In the genomic region with DNA sequence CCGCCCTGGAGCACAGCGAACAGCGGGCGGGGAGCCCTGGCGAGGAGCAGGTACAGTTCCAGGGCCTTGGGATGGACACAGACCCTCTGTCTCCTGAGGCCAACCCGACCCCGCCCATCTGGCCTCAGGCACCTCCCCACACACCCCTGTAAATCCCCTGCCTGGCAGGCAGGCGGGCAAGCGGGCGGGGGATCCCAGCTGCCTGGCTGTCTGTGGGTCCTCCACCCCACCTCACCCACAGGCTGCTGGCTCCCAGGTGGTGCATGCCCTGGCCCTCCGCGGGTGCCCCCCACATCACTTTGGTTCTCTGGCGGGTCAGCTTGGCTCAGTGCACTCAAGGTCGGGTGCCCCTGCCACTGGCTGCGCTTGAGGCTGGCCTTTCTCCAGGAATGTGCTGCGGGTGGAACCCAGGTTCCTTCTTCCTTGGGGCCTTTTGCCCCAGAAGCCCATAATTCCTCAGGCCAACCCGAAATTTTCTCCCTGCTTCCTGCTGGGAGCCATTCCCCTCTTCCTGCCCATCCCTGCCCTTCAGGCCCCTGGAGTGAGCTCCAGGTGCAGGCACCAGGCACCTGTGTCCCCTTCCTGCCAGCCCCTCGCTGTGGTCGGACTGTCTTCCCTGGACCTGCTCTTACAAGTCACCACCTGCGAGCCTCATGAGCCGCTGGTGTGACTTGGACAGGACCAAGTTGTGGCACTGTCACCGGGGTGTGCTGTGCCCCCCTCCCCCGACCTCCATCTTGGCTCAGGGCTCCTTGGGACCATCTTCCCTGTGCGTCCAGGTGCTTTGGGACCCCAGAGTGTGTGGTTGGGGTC, we compare ENCODE assay signal across 18 cellular contexts. TPM values are rescaled to one million over a fixed set of nuclear protein-coding genes. Genes with fewer than 3 reads are reported as not detected.
A peak's percentile ranks its signal among the peaks of the same experiment; 100 is the strongest.
DNase-seq lines count a peak whose midpoint lies in the region; ATAC-seq and TF ChIP-seq lines count a peak whose summit lies in the region.
"Had no signal": no experiment of that assay in that cellular context is flagged by ENCODE, and none has a peak within 500 bp of the region (broad histone marks: within the 10 kb centered on the region; RNA-seq: fewer than 3 reads in every experiment).

No MANE protein-coding gene starts in this region.

- H3K4me2 ChIP-seq in BLaER1 = peak overlapping the region; percentile 65

- H3K36me3 Mint-ChIP-seq in central memory CD8-positive, alpha-beta T cell (ENCODE audit: insufficient read depth) = peaks cover 30% of the 10 kb centered on the region
- peaks cover 5% of the 10 kb centered on the region for H3K36me3 Mint-ChIP-seq in neural crest cell (ENCODE audit: low read depth)

- peaks cover 20% of the 10 kb centered on the region for H3K36me3 ChIP-seq in BLaER1
- H3K36me3 ChIP-seq: uterus had no signal

- H3K27ac Mint-ChIP-seq in central memory CD8-positive, alpha-beta T cell (ENCODE audit: low read depth) = no peak overlapping the region
- no peak overlapping the region for H3K27ac Mint-ChIP-seq in neural crest cell (ENCODE audit: unreplicated experiment)
- H3K27ac Mint-ChIP-seq: activated T-helper 2 cell treated with anti-CD3 and anti-CD28 coated beads, Interferon-gamma antibody, Interleukin-2, Interleukin-4, amounts not matched to agents 10 μg/mL and 5 μg/mL and 100 μg/mL, durations not matched to agents 14 hours and 24 hours and 36 hours had no signal

- H4K20me1 ChIP-seq in BLaER1 = peaks cover 20% of the 10 kb centered on the region; the same call in 1 of the 2 replicates

- peak overlapping the region; percentile 56 for H3K27ac ChIP-seq in BLaER1
- H3K27ac ChIP-seq: uterus had no signal

- ATAC-seq in central memory CD8-positive, alpha-beta T cell (replicated peaks; ENCODE audit: extremely low read depth, poor library complexity, severe bottlenecking) = no peak
- ATAC-seq in GM21447 (IDR thresholded peaks at IDR 0.05; ENCODE audit: unreplicated experiment) (no peak), GM21723 (IDR thresholded peaks at IDR 0.05; ENCODE audit: unreplicated experiment) (no peak), HG03571 (IDR thresholded peaks at IDR 0.05; ENCODE audit: unreplicated experiment) (no peak)

- no peaks in the 10 kb centered on the region for H3K9me3 ChIP-seq in BLaER1
- H3K9me3 ChIP-seq: uterus had no signal

- TF ChIP-seq CTCF in GM20000 (IDR thresholded peaks at IDR 0.05; ENCODE audit: extremely low read depth, missing control alignments) (no peak), neural crest cell (conservative IDR thresholded peaks at IDR 0.05) (no peak)

- H3K27me3 Mint-ChIP-seq in central memory CD8-positive, alpha-beta T cell = no peaks in the 10 kb centered on the region
- H3K27me3 Mint-ChIP-seq in neural crest cell (ENCODE audit: low read depth) = peaks cover 6% of the 10 kb centered on the region
- H3K27me3 Mint-ChIP-seq: brain had no signal

- peak overlapping the region; percentile 29; the same call in 1 of the 2 replicates for H3K9ac ChIP-seq in BLaER1

- H3K9me3 Mint-ChIP-seq in central memory CD8-positive, alpha-beta T cell = no peaks in the 10 kb centered on the region
- H3K9me3 Mint-ChIP-seq in neural crest cell = no peaks in the 10 kb centered on the region
- H3K9me3 Mint-ChIP-seq: activated T-helper 2 cell treated with anti-CD3 and anti-CD28 coated beads, Interferon-gamma antibody, Interleukin-2, Interleukin-4, amounts not matched to agents 10 μg/mL and 5 μg/mL and 100 μg/mL, durations not matched to agents 14 hours and 24 hours and 36 hours; brain; CD14-positive monocyte had no signal

- H3K4me1 ChIP-seq in BLaER1 = peaks cover 50% of the 10 kb centered on the region

- H3K4me3 ChIP-seq in BLaER1 = no peak overlapping the region
- H3K4me3 ChIP-seq: uterus had no signal

- peaks cover 11% of the 10 kb centered on the region for H3K4me1 Mint-ChIP-seq in central memory CD8-positive, alpha-beta T cell
- peaks cover 5% of the 10 kb centered on the region for H3K4me1 Mint-ChIP-seq in neural crest cell
- H3K4me1 Mint-ChIP-seq: brain had no signal

- H3K27me3 ChIP-seq in BLaER1 = no peaks in the 10 kb centered on the region
- H3K27me3 ChIP-seq: uterus had no signal

- DNase-seq in GM20000 (ENCODE audit: low spot score) = peak; percentile 56
- no peak for DNase-seq in central memory CD8-positive, alpha-beta T cell (ENCODE audit: low spot score in 2 of 2)
- DNase-seq in neural crest cell (ENCODE audit: low read depth, low spot score) = no peak
- DNase-seq: activated CD4-positive, alpha-beta T cell treated with anti-CD3 and anti-CD28 coated beads, Interleukin-2, amount 50 U/mL, for 48 hours; NCI-H1436 treated with DMSO at 0.1 percent for 48 hours; NCI-H524 treated with DMSO at 0.1 percent for 48 hours; stimulated activated CD4-positive, alpha-beta T cell treated with anti-CD3 and anti-CD28 coated beads, Interleukin-4, amount 100 ng/mL, for 4 hours; stimulated activated naive CD4-positive, alpha-beta T cell; T-helper 9 cell; uterus had no signal

- peak overlapping the region; percentile 11 for H3K4me3 Mint-ChIP-seq in central memory CD8-positive, alpha-beta T cell
- peak overlapping the region; percentile 74 for H3K4me3 Mint-ChIP-seq in neural crest cell
- H3K4me3 Mint-ChIP-seq: brain, CD14-positive monocyte had no signal

RNA-seq across cellular contexts. Expression of a gene that starts 5.3 kb away (rescaled TPM):
- not detected in 2 replicates for total RNA-seq in neural crest cell
- total RNA-seq: activated T-helper 2 cell treated with anti-CD3 and anti-CD28 coated beads, Interferon-gamma antibody, Interleukin-2, Interleukin-4, amounts not matched to agents 10 μg/mL and 5 μg/mL and 100 μg/mL, durations not matched to agents 14 hours and 24 hours and 36 hours; frontal cortex had no signal

RNA-seq across cellular contexts. Expression of a gene that starts 16.7 kb away (rescaled TPM):
- 41.0 and 42.1 TPM in 2 replicates for total RNA-seq in neural crest cell

RNA-seq across cellular contexts. Expression of a gene that starts 16.7 kb away (rescaled TPM):
- total RNA-seq in neural crest cell = 31.3 and 32.1 TPM in 2 replicates

RNA-seq across cellular contexts. Expression of a gene that starts 33.0 kb away (rescaled TPM):
- total RNA-seq in neural crest cell = 46.7 and 48.4 TPM in 2 replicates

RNA-seq across cellular contexts. Expression of a gene that starts 37.9 kb away (rescaled TPM):
- 96.4 and 101 TPM in 2 replicates for total RNA-seq in neural crest cell
